1 cellular context compared by ENCODE assay signal in genomic region chr1:20696397-20697333, GRCh38.
TF ChIP-seq lines count a peak whose summit lies in the region.

No MANE protein-coding gene starts in this region.

TF ChIP-seq in WTC11, 78 proteins besides CTCF, POLR2A, EP300 and RAD21 (continued from another document and continues in another):
- TF ChIP-seq, protein P1, sequence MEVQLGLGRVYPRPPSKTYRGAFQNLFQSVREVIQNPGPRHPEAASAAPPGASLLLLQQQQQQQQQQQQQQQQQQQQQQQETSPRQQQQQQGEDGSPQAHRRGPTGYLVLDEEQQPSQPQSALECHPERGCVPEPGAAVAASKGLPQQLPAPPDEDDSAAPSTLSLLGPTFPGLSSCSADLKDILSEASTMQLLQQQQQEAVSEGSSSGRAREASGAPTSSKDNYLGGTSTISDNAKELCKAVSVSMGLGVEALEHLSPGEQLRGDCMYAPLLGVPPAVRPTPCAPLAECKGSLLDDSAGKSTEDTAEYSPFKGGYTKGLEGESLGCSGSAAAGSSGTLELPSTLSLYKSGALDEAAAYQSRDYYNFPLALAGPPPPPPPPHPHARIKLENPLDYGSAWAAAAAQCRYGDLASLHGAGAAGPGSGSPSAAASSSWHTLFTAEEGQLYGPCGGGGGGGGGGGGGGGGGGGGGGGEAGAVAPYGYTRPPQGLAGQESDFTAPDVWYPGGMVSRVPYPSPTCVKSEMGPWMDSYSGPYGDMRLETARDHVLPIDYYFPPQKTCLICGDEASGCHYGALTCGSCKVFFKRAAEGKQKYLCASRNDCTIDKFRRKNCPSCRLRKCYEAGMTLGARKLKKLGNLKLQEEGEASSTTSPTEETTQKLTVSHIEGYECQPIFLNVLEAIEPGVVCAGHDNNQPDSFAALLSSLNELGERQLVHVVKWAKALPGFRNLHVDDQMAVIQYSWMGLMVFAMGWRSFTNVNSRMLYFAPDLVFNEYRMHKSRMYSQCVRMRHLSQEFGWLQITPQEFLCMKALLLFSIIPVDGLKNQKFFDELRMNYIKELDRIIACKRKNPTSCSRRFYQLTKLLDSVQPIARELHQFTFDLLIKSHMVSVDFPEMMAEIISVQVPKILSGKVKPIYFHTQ (CRISPR knock-in tag; IDR thresholded peaks at IDR 0.05) = no peak
- TF ChIP-seq, protein P2, sequence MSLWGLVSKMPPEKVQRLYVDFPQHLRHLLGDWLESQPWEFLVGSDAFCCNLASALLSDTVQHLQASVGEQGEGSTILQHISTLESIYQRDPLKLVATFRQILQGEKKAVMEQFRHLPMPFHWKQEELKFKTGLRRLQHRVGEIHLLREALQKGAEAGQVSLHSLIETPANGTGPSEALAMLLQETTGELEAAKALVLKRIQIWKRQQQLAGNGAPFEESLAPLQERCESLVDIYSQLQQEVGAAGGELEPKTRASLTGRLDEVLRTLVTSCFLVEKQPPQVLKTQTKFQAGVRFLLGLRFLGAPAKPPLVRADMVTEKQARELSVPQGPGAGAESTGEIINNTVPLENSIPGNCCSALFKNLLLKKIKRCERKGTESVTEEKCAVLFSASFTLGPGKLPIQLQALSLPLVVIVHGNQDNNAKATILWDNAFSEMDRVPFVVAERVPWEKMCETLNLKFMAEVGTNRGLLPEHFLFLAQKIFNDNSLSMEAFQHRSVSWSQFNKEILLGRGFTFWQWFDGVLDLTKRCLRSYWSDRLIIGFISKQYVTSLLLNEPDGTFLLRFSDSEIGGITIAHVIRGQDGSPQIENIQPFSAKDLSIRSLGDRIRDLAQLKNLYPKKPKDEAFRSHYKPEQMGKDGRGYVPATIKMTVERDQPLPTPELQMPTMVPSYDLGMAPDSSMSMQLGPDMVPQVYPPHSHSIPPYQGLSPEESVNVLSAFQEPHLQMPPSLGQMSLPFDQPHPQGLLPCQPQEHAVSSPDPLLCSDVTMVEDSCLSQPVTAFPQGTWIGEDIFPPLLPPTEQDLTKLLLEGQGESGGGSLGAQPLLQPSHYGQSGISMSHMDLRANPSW (CRISPR knock-in tag; conservative IDR thresholded peaks at IDR 0.05; ENCODE audit: low read depth) = no peak
- TF ChIP-seq TP53 (CRISPR knock-in tag; IDR thresholded peaks at IDR 0.05) (no peak), TCF7 (CRISPR knock-in tag; IDR thresholded peaks at IDR 0.05; ENCODE audit: low read depth) (no peak), GRHL2 (CRISPR knock-in tag; IDR thresholded peaks at IDR 0.05; ENCODE audit: insufficient replicate concordance, severe bottlenecking) (no peak), CBFB (CRISPR knock-in tag; IDR thresholded peaks at IDR 0.05; ENCODE audit: low read depth) (no peak), E2F5 (CRISPR knock-in tag; IDR thresholded peaks at IDR 0.05) (0 out of 2 replicates have a peak, but pooled peaks have one; percentile 40), USF1 (CRISPR knock-in tag; IDR thresholded peaks at IDR 0.05) (peak; percentile 93), ZNF317 (CRISPR knock-in tag; IDR thresholded peaks at IDR 0.05; ENCODE audit: borderline replicate concordance, low read depth) (no peak), ZNF232 (CRISPR knock-in tag; IDR thresholded peaks at IDR 0.05) (no peak), FOXK1 (CRISPR knock-in tag; IDR thresholded peaks at IDR 0.05) (0 out of 2 replicates have a peak, but pooled peaks have one; percentile 45), USF2 (CRISPR knock-in tag; IDR thresholded peaks at IDR 0.05) (peak; percentile 92), MXD4 (CRISPR knock-in tag; IDR thresholded peaks at IDR 0.05; ENCODE audit: borderline replicate concordance) (no peak), HMGXB4 (CRISPR knock-in tag; IDR thresholded peaks at IDR 0.05) (peak; percentile 73; the same call in 1 of the 2 replicates), PREB (CRISPR knock-in tag; IDR thresholded peaks at IDR 0.05; ENCODE audit: borderline replicate concordance) (no peak), RELA (CRISPR knock-in tag; IDR thresholded peaks at IDR 0.05; ENCODE audit: borderline replicate concordance) (no peak), NFYB (CRISPR knock-in tag; conservative IDR thresholded peaks at IDR 0.05; ENCODE audit: low read depth) (no peak), ETV6 (CRISPR knock-in tag; IDR thresholded peaks at IDR 0.05) (peak; percentile 64; the same call in 1 of the 2 replicates), FOXP1 (CRISPR knock-in tag; IDR thresholded peaks at IDR 0.05; ENCODE audit: borderline replicate concordance) (peak; percentile 63), ATF1 (CRISPR knock-in tag; IDR thresholded peaks at IDR 0.05) (no peak), NFATC4 (CRISPR knock-in tag; IDR thresholded peaks at IDR 0.05) (no peak), ZNF423 (CRISPR knock-in tag; IDR thresholded peaks at IDR 0.05) (peak; percentile 72), E2F1 (CRISPR knock-in tag; IDR thresholded peaks at IDR 0.05) (no peak), ZNF671 (CRISPR knock-in tag; IDR thresholded peaks at IDR 0.05) (no peak), GTF2I (CRISPR knock-in tag; conservative IDR thresholded peaks at IDR 0.05) (no peak)
- TF ChIP-seq, protein P3, sequence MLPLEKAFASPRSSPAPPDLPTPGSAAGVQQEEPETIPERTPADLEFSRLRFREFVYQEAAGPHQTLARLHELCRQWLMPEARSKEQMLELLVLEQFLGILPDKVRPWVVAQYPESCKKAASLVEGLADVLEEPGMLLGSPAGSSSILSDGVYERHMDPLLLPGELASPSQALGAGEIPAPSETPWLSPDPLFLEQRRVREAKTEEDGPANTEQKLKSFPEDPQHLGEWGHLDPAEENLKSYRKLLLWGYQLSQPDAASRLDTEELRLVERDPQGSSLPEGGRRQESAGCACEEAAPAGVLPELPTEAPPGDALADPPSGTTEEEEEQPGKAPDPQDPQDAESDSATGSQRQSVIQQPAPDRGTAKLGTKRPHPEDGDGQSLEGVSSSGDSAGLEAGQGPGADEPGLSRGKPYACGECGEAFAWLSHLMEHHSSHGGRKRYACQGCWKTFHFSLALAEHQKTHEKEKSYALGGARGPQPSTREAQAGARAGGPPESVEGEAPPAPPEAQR (CRISPR knock-in tag; IDR thresholded peaks at IDR 0.05) = no peak
- TF ChIP-seq, protein P4, sequence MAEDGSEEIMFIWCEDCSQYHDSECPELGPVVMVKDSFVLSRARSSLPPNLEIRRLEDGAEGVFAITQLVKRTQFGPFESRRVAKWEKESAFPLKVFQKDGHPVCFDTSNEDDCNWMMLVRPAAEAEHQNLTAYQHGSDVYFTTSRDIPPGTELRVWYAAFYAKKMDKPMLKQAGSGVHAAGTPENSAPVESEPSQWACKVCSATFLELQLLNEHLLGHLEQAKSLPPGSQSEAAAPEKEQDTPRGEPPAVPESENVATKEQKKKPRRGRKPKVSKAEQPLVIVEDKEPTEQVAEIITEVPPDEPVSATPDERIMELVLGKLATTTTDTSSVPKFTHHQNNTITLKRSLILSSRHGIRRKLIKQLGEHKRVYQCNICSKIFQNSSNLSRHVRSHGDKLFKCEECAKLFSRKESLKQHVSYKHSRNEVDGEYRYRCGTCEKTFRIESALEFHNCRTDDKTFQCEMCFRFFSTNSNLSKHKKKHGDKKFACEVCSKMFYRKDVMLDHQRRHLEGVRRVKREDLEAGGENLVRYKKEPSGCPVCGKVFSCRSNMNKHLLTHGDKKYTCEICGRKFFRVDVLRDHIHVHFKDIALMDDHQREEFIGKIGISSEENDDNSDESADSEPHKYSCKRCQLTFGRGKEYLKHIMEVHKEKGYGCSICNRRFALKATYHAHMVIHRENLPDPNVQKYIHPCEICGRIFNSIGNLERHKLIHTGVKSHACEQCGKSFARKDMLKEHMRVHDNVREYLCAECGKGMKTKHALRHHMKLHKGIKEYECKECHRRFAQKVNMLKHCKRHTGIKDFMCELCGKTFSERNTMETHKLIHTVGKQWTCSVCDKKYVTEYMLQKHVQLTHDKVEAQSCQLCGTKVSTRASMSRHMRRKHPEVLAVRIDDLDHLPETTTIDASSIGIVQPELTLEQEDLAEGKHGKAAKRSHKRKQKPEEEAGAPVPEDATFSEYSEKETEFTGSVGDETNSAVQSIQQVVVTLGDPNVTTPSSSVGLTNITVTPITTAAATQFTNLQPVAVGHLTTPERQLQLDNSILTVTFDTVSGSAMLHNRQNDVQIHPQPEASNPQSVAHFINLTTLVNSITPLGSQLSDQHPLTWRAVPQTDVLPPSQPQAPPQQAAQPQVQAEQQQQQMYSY (CRISPR knock-in tag; IDR thresholded peaks at IDR 0.05) = no peak
- TF ChIP-seq, protein P5, sequence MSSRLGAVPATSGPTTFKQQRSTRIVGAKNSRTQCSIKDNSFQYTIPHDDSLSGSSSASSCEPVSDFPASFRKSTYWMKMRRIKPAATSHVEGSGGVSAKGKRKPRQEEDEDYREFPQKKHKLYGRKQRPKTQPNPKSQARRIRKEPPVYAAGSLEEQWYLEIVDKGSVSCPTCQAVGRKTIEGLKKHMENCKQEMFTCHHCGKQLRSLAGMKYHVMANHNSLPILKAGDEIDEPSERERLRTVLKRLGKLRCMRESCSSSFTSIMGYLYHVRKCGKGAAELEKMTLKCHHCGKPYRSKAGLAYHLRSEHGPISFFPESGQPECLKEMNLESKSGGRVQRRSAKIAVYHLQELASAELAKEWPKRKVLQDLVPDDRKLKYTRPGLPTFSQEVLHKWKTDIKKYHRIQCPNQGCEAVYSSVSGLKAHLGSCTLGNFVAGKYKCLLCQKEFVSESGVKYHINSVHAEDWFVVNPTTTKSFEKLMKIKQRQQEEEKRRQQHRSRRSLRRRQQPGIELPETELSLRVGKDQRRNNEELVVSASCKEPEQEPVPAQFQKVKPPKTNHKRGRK (CRISPR knock-in tag; IDR thresholded peaks at IDR 0.05; ENCODE audit: borderline replicate concordance) = no peak
- TF ChIP-seq, protein P6, sequence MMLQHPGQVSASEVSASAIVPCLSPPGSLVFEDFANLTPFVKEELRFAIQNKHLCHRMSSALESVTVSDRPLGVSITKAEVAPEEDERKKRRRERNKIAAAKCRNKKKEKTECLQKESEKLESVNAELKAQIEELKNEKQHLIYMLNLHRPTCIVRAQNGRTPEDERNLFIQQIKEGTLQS (CRISPR knock-in tag; conservative IDR thresholded peaks at IDR 0.05) = no peak
